In genomic region chr11:61680622-61681191, GRCh38 we compare ENCODE assay signal across 9 cellular contexts. TPM values are rescaled to one million over a fixed set of nuclear protein-coding genes. Genes with fewer than 3 reads are reported as not detected.
DNase-seq lines count a peak whose midpoint lies in the region; FAIRE-seq and TF ChIP-seq lines count a peak whose summit lies in the region.
"Had no signal": no experiment of that assay in that cellular context is flagged by ENCODE, and none has a peak within 500 bp of the region (broad histone marks: within the 10 kb centered on the region; RNA-seq: fewer than 3 reads in every experiment).

No MANE protein-coding gene starts in this region.

- peaks cover 0 to 34% (median 11%) of the 10 kb centered on the region in 11 experiments; a peak in 13 of 22 replicates for H4K20me1 ChIP-seq in BLaER1 treated with 17β-estradiol and CSF1 and Interleukin-3, amounts not matched to agents 10 nM and 100 nM
- no peaks in the 10 kb centered on the region for H4K20me1 ChIP-seq in endothelial cell of umbilical vein (replicated peaks; ENCODE audit: control insufficient read depth, extremely low read depth, insufficient read depth, low read length)

- H2BK12ac ChIP-seq in neuronal stem cell (ENCODE audit: low read length), result no peak overlapping the region

- CTCF ChIA-PET in endothelial cell of umbilical vein (lab: Charles Lee), result interaction anchor here (1.8 to 2.8 kb wide), 2 partner anchors 9 to 53 kb away, joined by 7 to 25 read pairs; no protein-coding TSS in a partner anchor

- POLR2A ChIA-PET in endothelial cell of umbilical vein (lab: Charles Lee), result no interaction called here

- H2AFZ ChIP-seq in endothelial cell of umbilical vein (ENCODE audit: low read depth, low read length) (peak overlapping the region; percentile 13), neuronal stem cell (ENCODE audit: low read length) (peak overlapping the region; percentile 94)

- H3K18ac ChIP-seq in neuronal stem cell (ENCODE audit: low read length), result peak overlapping the region; percentile 93

- H3K4ac ChIP-seq in neuronal stem cell (ENCODE audit: low read length), result peak overlapping the region; percentile 38

- no peaks in the 10 kb centered on the region for H3K9me3 ChIP-seq in BLaER1 treated with 17β-estradiol and CSF1 and Interleukin-3, amounts not matched to agents 10 nM and 100 nM (replicated peaks in 1 of 11)
- H3K9me3 ChIP-seq in MG63, result no peaks in the 10 kb centered on the region
- no peaks in the 10 kb centered on the region for H3K9me3 ChIP-seq in endothelial cell of umbilical vein (replicated peaks; ENCODE audit: control insufficient read depth, insufficient read depth, low read length)
- H3K9me3 ChIP-seq in neuronal stem cell (replicated peaks in 1 of 2; ENCODE audit: control insufficient read depth in 2 of 2, insufficient read depth in 1 of 2, low read depth in 1 of 2, low read length in 2 of 2), result peaks cover 0 to 1% of the 10 kb centered on the region in 2 donors

- dilution Hi-C loops in endothelial cell of umbilical vein (cut with MboI; ENCODE audit: extremely low pct_ligation_motif_present, low sequenced_read_pairs), result no loop called here

- no TSS peak for BruUV-seq in endothelial cell of umbilical vein (replicated peaks; lab: Mats Ljungman, UMichigan)

- H3K14ac ChIP-seq in neuronal stem cell (ENCODE audit: low read length), result peak overlapping the region; percentile 90

- peak overlapping the region; percentile 8 for H2BK15ac ChIP-seq in neuronal stem cell (ENCODE audit: low read length)

- no peaks in the 10 kb centered on the region for H3K9me1 ChIP-seq in endothelial cell of umbilical vein (replicated peaks; ENCODE audit: control insufficient read depth, extremely low read depth, insufficient read depth, low read length)

- H2BK120ac ChIP-seq in neuronal stem cell (ENCODE audit: low read depth, low read length), result peak overlapping the region; percentile 1

- peak overlapping the region in 7 of 11 experiments; percentile 39 to 86 (median 70); a peak in 10 of 22 replicates for H3K27ac ChIP-seq in BLaER1 treated with 17β-estradiol and CSF1 and Interleukin-3, amounts not matched to agents 10 nM and 100 nM
- H3K27ac ChIP-seq in endothelial cell of umbilical vein (ENCODE audit: insufficient read depth, low read depth, low read length) (no peak overlapping the region), neuronal stem cell (replicated peaks; ENCODE audit: low read length) (no peak overlapping the region)

- H3K27me3 ChIP-seq in BLaER1 treated with 17β-estradiol and CSF1 and Interleukin-3, amounts not matched to agents 10 nM and 100 nM, result peaks cover 0 to 48% (median 5%) of the 10 kb centered on the region in 11 experiments; a peak in 13 of 22 replicates
- H3K27me3 ChIP-seq in MG63, result peaks cover 9% of the 10 kb centered on the region
- peaks cover 5 to 17% of the 10 kb centered on the region in 2 experiments for H3K27me3 ChIP-seq in endothelial cell of umbilical vein (ENCODE audit: control insufficient read depth in 2 of 2, insufficient read depth in 2 of 2, low read length in 2 of 2)
- H3K27me3 ChIP-seq in neuronal stem cell (ENCODE audit: control insufficient read depth in 3 of 3, insufficient read depth in 3 of 3, low read depth in 1 of 3, low read length in 3 of 3), result peaks cover 0 to 43% (median 6%) of the 10 kb centered on the region in 3 experiments

- H4K91ac ChIP-seq in neuronal stem cell (ENCODE audit: low read depth, low read length, poor library complexity), result no peak overlapping the region

- no peaks in the 10 kb centered on the region for H3K79me2 ChIP-seq in endothelial cell of umbilical vein (ENCODE audit: control insufficient read depth, insufficient read depth, low read length)

- WGBS in neuronal stem cell (ENCODE audit: extremely low coverage in 2 of 2, insufficient read length in 2 of 2, insufficient replicate concordance in 1 of 2), 2 donors, result no CpG with 5 or more reads among the region's 30 CpGs

- no peak for TF ChIP-seq POLR2A in endothelial cell of umbilical vein (IDR thresholded peaks at IDR 0.05; ENCODE audit: low read depth, low read length)

- no peak overlapping the region for H2BK5ac ChIP-seq in neuronal stem cell (ENCODE audit: low read length)

- H3K23ac ChIP-seq in neuronal stem cell (ENCODE audit: low read depth, low read length, poor library complexity), result peak overlapping the region; percentile 97

- peak overlapping the region; percentile 93 for H2AK5ac ChIP-seq in neuronal stem cell (ENCODE audit: low read depth, low read length)

- H3K4me2 ChIP-seq in BLaER1 treated with 17β-estradiol and CSF1 and Interleukin-3, amounts not matched to agents 10 nM and 100 nM, result peak overlapping the region; percentile 85 to 100 (median 93)
- peak overlapping the region; percentile 1 for H3K4me2 ChIP-seq in endothelial cell of umbilical vein (ENCODE audit: insufficient read depth, low read length)
- H3K4me2 ChIP-seq in neuronal stem cell (ENCODE audit: insufficient read depth, low read length, poor library complexity, severe bottlenecking), result peak overlapping the region; percentile 73

- H3K9ac ChIP-seq in BLaER1 treated with 17β-estradiol and CSF1 and Interleukin-3, amounts not matched to agents 10 nM and 100 nM, result peak overlapping the region; percentile 48 to 85 (median 64); a peak in 21 of 22 replicates
- H3K9ac ChIP-seq in endothelial cell of umbilical vein (replicated peaks; ENCODE audit: extremely low read depth, insufficient read depth, low read length) (no peak overlapping the region), neuronal stem cell (ENCODE audit: low read depth, low read length, poor library complexity) (peak overlapping the region; percentile 78)

- peaks cover 54 to 77% (median 63%) of the 10 kb centered on the region in 10 experiments for H3K4me1 ChIP-seq in BLaER1 treated with 17β-estradiol and CSF1 and Interleukin-3, amounts not matched to agents 10 nM and 100 nM
- H3K4me1 ChIP-seq in endothelial cell of umbilical vein (ENCODE audit: control insufficient read depth, extremely low read depth, insufficient read depth, low read length) (peaks cover 16% of the 10 kb centered on the region), neuronal stem cell (ENCODE audit: control insufficient read depth in 2 of 2, insufficient read depth in 1 of 2, low read depth in 1 of 2, low read length in 2 of 2) (peaks cover 11 to 13% of the 10 kb centered on the region in 2 donors)

- peak overlapping the region; percentile 51 to 70 (median 60) for H3K4me3 ChIP-seq in BLaER1 treated with 17β-estradiol and CSF1 and Interleukin-3, amounts not matched to agents 10 nM and 100 nM
- H3K4me3 ChIP-seq in MG63 (peak overlapping the region; percentile 65), endothelial cell of umbilical vein (replicated peaks in 1 of 3; ENCODE audit: insufficient read depth in 1 of 3, low read depth in 1 of 3, low read length in 3 of 3) (peak overlapping the region in 2 of 3 experiments; percentile 9 to 42), neuronal stem cell (ENCODE audit: low read length in 2 of 2) (peak overlapping the region; percentile 56 to 80)

- intact Hi-C loops in endothelial cell of umbilical vein (cut with micrococcal nuclease), result loop anchor here (1.0 to 5.0 kb wide), 3 partner anchors 37 to 98 kb away; partner anchors contain the start of gene SYT7

- peak overlapping the region; percentile 92 for H4K8ac ChIP-seq in neuronal stem cell (ENCODE audit: low read depth, low read length)

- no peak for TF ChIP-seq CTCF in endothelial cell of umbilical vein (IDR thresholded peaks at IDR 0.05; ENCODE audit: extremely low read depth in 1 of 2, insufficient read depth in 1 of 2, low read depth in 1 of 2, low read length in 2 of 2)

- no peak for FAIRE-seq in endothelial cell of umbilical vein (lab: Jason Lieb, UNC)
- FAIRE-seq: islet of Langerhans had no signal

- H3K79me1 ChIP-seq in neuronal stem cell (ENCODE audit: low read depth, low read length), result no peaks in the 10 kb centered on the region

- no peak for DNase-seq in MG63
- DNase-seq in endothelial cell of umbilical vein (ENCODE audit: low read depth, low spot score), result no peak
- no peak for DNase-seq in neuronal stem cell (ENCODE audit: low spot score)
- no peak for DNase-seq in mesenteric fat pad (ENCODE audit: low spot score)
- DNase-seq in RKO (ENCODE audit: low spot score), result no peak
- no peak for DNase-seq in NCI-H1105 treated with DMSO at 0.1 percent for 48 hours (lab: John Stamatoyannopoulos, UW)
- DNase-seq in KG1 (lab: John Stamatoyannopoulos, UW), result no peak

- no peaks in the 10 kb centered on the region for H3K36me3 ChIP-seq in BLaER1 treated with 17β-estradiol and CSF1 and Interleukin-3, amounts not matched to agents 10 nM and 100 nM
- H3K36me3 ChIP-seq in MG63 (no peaks in the 10 kb centered on the region; the same call in 1 of the 2 replicates), endothelial cell of umbilical vein (ENCODE audit: control insufficient read depth in 2 of 2, extremely low read depth in 1 of 2, insufficient read depth in 2 of 2, low read length in 2 of 2) (no peaks in the 10 kb centered on the region), neuronal stem cell (replicated peaks in 1 of 2; ENCODE audit: control insufficient read depth in 2 of 2, insufficient read depth in 2 of 2, low read length in 2 of 2) (no peaks in the 10 kb centered on the region)

TF ChIP-seq in endothelial cell of umbilical vein, 7 proteins besides CTCF, POLR2A, EP300 and RAD21 (continues in another document):
- TF ChIP-seq MAX (IDR thresholded peaks at IDR 0.05; ENCODE audit: insufficient read depth, insufficient read length), result no peak
- no peak for TF ChIP-seq GATA2 (IDR thresholded peaks at IDR 0.05; ENCODE audit: insufficient read depth, insufficient read length, low read depth, low read length)
- no peak for TF ChIP-seq EZH2 (IDR thresholded peaks at IDR 0.05; ENCODE audit: borderline replicate concordance, low read depth, low read length, severe bottlenecking)
- no peak for TF ChIP-seq POLR2AphosphoS5 (IDR thresholded peaks at IDR 0.05; ENCODE audit: insufficient read depth, low read depth, low read length)
- no peak for TF ChIP-seq MYC (IDR thresholded peaks at IDR 0.05; ENCODE audit: low read depth, low read length)

RNA-seq across cellular contexts. Expression of gene DAGLA, which starts 0.5 kb away (rescaled TPM):
- 1.3 and 1.4 TPM in 2 replicates for total RNA-seq in MG63 (2014; rRNA removed; shearing (Covaris generic); ENCODE audit: low replicate concordance)
- total RNA-seq in endothelial cell of umbilical vein (3.5 and 4.7 TPM in 2 replicates), mesenteric fat pad (3.3 TPM)
- 2.5 and 2.9 TPM in 2 replicates for polyA plus RNA-seq in endothelial cell of umbilical vein
- polyA plus RNA-seq in endothelial cell of umbilical vein (2011; cell fraction: cytosol; rRNA removed), result 2.1 and 2.6 TPM in 2 replicates
- polyA plus RNA-seq in endothelial cell of umbilical vein (2011; cell fraction: nucleus; rRNA removed), result 3.7 and 4.6 TPM in 2 replicates
- polyA plus RNA-seq in endothelial cell of umbilical vein (2012), result 3.1 and 3.7 TPM in 2 replicates
- 3.9 and 4.6 TPM in 2 replicates for polyA minus RNA-seq in endothelial cell of umbilical vein
- polyA minus RNA-seq in endothelial cell of umbilical vein (2011; cell fraction: cytosol; rRNA and poly(A)+ RNA removed), result 1.7 TPM
- polyA minus RNA-seq in endothelial cell of umbilical vein (2011; cell fraction: nucleus; rRNA and poly(A)+ RNA removed), result 2.9 and 4.1 TPM in 2 replicates
- polyA plus RNA-seq in neuronal stem cell (2013, experiment 1 of 2), result 3.7 TPM
- polyA plus RNA-seq in neuronal stem cell (2013, experiment 2 of 2), result 3.5 TPM

Comparison
In these comparisons a context has a peak if more than half of its experiments do, and no peak if none do; other contexts are left out.
1. H3K27ac ChIP-seq: peak in BLaER1 treated with 17β-estradiol and CSF1 and Interleukin-3, amounts not matched to agents 10 nM and 100 nM (7 of 11); none in endothelial cell of umbilical vein (single experiment) and neuronal stem cell (single experiment).
2. H3K4me2 ChIP-seq: peak in every context shown above with its lines; median percentile 93 in BLaER1 treated with 17β-estradiol and CSF1 and Interleukin-3, amounts not matched to agents 10 nM and 100 nM; 73 in neuronal stem cell; 1 in endothelial cell of umbilical vein.
3. Peak in every context shown above with its lines, with median percentiles within 50 percentile points of each other: H3K4me3 ChIP-seq.